In genomic region chr3:194046995-194047681, GRCh38 we compare ENCODE assay signal across 9 cellular contexts.
DNase-seq lines count a peak whose midpoint lies in the region; ATAC-seq, FAIRE-seq and TF ChIP-seq lines count a peak whose summit lies in the region.
"Had no signal": no experiment of that assay in that cellular context is flagged by ENCODE, and none has a peak within 500 bp of the region (broad histone marks: within the 10 kb centered on the region; RNA-seq: fewer than 3 reads in every experiment).

No MANE protein-coding gene starts in this region.

- BruUV-seq in GM12878 (replicated peaks; lab: Mats Ljungman, UMichigan): no TSS peak

- H4K20me1 ChIP-seq in GM12878 (ENCODE audit: control insufficient read depth, insufficient read depth): no peaks in the 10 kb centered on the region

- H3K36me3 ChIP-seq in GM12878 (ENCODE audit: control insufficient read depth in 2 of 2, insufficient read depth in 2 of 2, low read length in 1 of 2): no peaks in the 10 kb centered on the region

- H3K27ac Mint-ChIP-seq in nephron (peak overlapping the region in 2 of 3 experiments; percentile 42 to 58), natural killer cell (no peak overlapping the region)

- H3K4me3 Mint-ChIP-seq in nephron (peak overlapping the region in 2 of 3 experiments; percentile 22 to 66), natural killer cell (no peak overlapping the region)

- peaks cover 9% of the 10 kb centered on the region; the same call in 1 of the 2 replicates for H3K4me1 ChIP-seq in GM12878 (ENCODE audit: control insufficient read depth, insufficient read depth, low read length)

- POLR2A ChIA-PET in GM12878 (lab: Charles Lee): interaction anchor here (0.7 to 0.9 kb wide), 2 partner anchors 13 to 57 kb away, joined by 3 to 6 read pairs; no protein-coding TSS in a partner anchor

- TF ChIP-seq EP300 in GM12878 (IDR thresholded peaks at IDR 0.05; ENCODE audit: borderline replicate concordance in 1 of 2, control insufficient read depth in 1 of 2, low read depth in 2 of 2, low read length in 2 of 2): no peak

- CTCF ChIA-PET in GM12878 (lab: Yijun Ruan, JAX): no interaction called here

- peaks cover 9% of the 10 kb centered on the region for H3K36me3 Mint-ChIP-seq in nephron (ENCODE audit: low read depth)
- H3K36me3 Mint-ChIP-seq in natural killer cell: peaks cover 13% of the 10 kb centered on the region

- H3K9me3 Mint-ChIP-seq in nephron (peaks cover 16% of the 10 kb centered on the region), natural killer cell (peaks cover 0 to 4% of the 10 kb centered on the region in 2 donors)

- H3K27ac ChIP-seq in GM12878 (ENCODE audit: control insufficient read depth, insufficient read depth): no peak overlapping the region

- TF ChIP-seq POLR2A in GM12878 (IDR thresholded peaks at IDR 0.05; ENCODE audit: low read depth, low read length): no peak

- H3K4me1 Mint-ChIP-seq in nephron: peaks cover 50% of the 10 kb centered on the region
- H3K4me1 Mint-ChIP-seq in natural killer cell: no peaks in the 10 kb centered on the region

- H2AFZ ChIP-seq in GM12878 (ENCODE audit: control insufficient read depth, low read depth, low read length): no peak overlapping the region

- no peaks in the 10 kb centered on the region for H3K27me3 ChIP-seq in GM12878 (replicated peaks in 1 of 2; ENCODE audit: control insufficient read depth in 2 of 2, insufficient read depth in 2 of 2, low read length in 1 of 2)

- SMC1A ChIA-PET in GM12878 (lab: Charles Lee; ENCODE audit: uncharacterized antibody, unreplicated experiment): interaction anchor here (0.7 kb wide), 1 partner anchor 32 kb away, joined by 3 read pairs; no protein-coding TSS in a partner anchor

- in situ Hi-C loops in GM12878 (cut with MboI): no loop called here

- intact Hi-C loops in GM12878 (cut with micrococcal nuclease; ENCODE audit: unreplicated experiment): no loop called here
- intact Hi-C loops in natural killer cell (cut with micrococcal nuclease): no loop called here

- no peaks in the 10 kb centered on the region for H3K79me2 ChIP-seq in GM12878 (ENCODE audit: control insufficient read depth, insufficient read depth, low read length)

- H3K4me3 ChIP-seq in GM12878: no peak overlapping the region

- 18% methylated on average over 3 of the region's 4 CpGs for WGBS in GM12878 (ENCODE audit: insufficient coverage, insufficient replicate concordance, low lambda C conversion rate, missing lambda C conversion rate)

- H3K9me3 ChIP-seq in GM12878 (replicated peaks; ENCODE audit: control insufficient read depth, insufficient read depth, low read length): peaks cover 17% of the 10 kb centered on the region

- no peak for TF ChIP-seq CTCF in GM12878 (IDR thresholded peaks at IDR 0.05 in 2 of 3, conservative IDR thresholded peaks at IDR 0.05 in 1 of 3; ENCODE audit: control insufficient read depth in 2 of 3, extremely low read depth in 1 of 3, insufficient read depth in 1 of 3, low read depth in 3 of 3, low read length in 3 of 3)
- TF ChIP-seq CTCF in nephron (IDR thresholded peaks at IDR 0.05; ENCODE audit: unreplicated experiment in 3 of 3): no peak
- TF ChIP-seq CTCF in natural killer cell (IDR thresholded peaks at IDR 0.05): no peak

- no peak overlapping the region for H3K4me2 ChIP-seq in GM12878 (ENCODE audit: control insufficient read depth, insufficient read depth)

- no peak for TF ChIP-seq RAD21 in GM12878 (IDR thresholded peaks at IDR 0.05; ENCODE audit: insufficient read depth, low read depth, low read length)

- RAD21 ChIA-PET in GM12878 (lab: Charles Lee; ENCODE audit: unreplicated experiment): interaction anchor here (0.7 kb wide), 1 partner anchor 66 kb away, joined by 3 read pairs; no protein-coding TSS in a partner anchor

- FAIRE-seq in GM12878 (lab: Jason Lieb, UNC): no peak

- H3K27me3 Mint-ChIP-seq in nephron (ENCODE audit: low read depth): peaks cover 20% of the 10 kb centered on the region
- peaks cover 15 to 27% of the 10 kb centered on the region in 2 donors for H3K27me3 Mint-ChIP-seq in natural killer cell (ENCODE audit: low read depth in 2 of 2)

- DNase-seq in DMS79 treated with DMSO at 0.1 percent for 48 hours (lab: John Stamatoyannopoulos, UW) (peak; percentile 75), LHCN-M2 (ENCODE audit: low read depth) (peak; percentile 67), GM12878 (ENCODE audit: low read depth, low spot score) (no peak), D341Med (ENCODE audit: low spot score) (no peak), natural killer cell (no peak)
- DNase-seq: NCI-H187 treated with DMSO at 0.1 percent for 48 hours had no signal

- ATAC-seq in GM12878 (peak; percentile 50), HG03520 (IDR thresholded peaks at IDR 0.05; ENCODE audit: unreplicated experiment) (no peak), natural killer cell (no peak), HG03571 (IDR thresholded peaks at IDR 0.05; ENCODE audit: unreplicated experiment) (no peak)

- no peak overlapping the region for H3K9ac ChIP-seq in GM12878 (ENCODE audit: control insufficient read depth, insufficient read depth, low read length)

TF ChIP-seq in GM12878, 131 proteins besides CTCF, POLR2A, EP300 and RAD21:
- TF ChIP-seq ZBTB4 (CRISPR knock-in tag; IDR thresholded peaks at IDR 0.05) (no peak), IRF5 (IDR thresholded peaks at IDR 0.05; ENCODE audit: borderline replicate concordance) (no peak), TARDBP (IDR thresholded peaks at IDR 0.05; ENCODE audit: borderline replicate concordance) (no peak), CHD2 (IDR thresholded peaks at IDR 0.05; ENCODE audit: borderline replicate concordance, low read depth, low read length) (no peak), PML (IDR thresholded peaks at IDR 0.05; ENCODE audit: low read length) (no peak), GABPA (IDR thresholded peaks at IDR 0.05; ENCODE audit: low read depth) (no peak), ZNF24 (IDR thresholded peaks at IDR 0.05) (no peak), NR2C1 (IDR thresholded peaks at IDR 0.05) (no peak), EZH2 (IDR thresholded peaks at IDR 0.05; ENCODE audit: borderline replicate concordance, control insufficient read depth, low read depth, low read length) (no peak), JUNB (IDR thresholded peaks at IDR 0.05) (no peak)
TF ChIP-seq in GM12878: peak in this region for 0.

Comparison
In these comparisons a context has a peak if more than half of its experiments do, and no peak if none do; other contexts are left out.
1. DNase-seq: peak in DMS79 treated with DMSO at 0.1 percent for 48 hours (single experiment) and LHCN-M2 (single experiment); none in GM12878 (single experiment), D341Med (single experiment) and natural killer cell (single experiment).
2. H3K27ac Mint-ChIP-seq: peak in nephron (2 of 3); none in natural killer cell (0 of 2).